In the genomic region with DNA sequence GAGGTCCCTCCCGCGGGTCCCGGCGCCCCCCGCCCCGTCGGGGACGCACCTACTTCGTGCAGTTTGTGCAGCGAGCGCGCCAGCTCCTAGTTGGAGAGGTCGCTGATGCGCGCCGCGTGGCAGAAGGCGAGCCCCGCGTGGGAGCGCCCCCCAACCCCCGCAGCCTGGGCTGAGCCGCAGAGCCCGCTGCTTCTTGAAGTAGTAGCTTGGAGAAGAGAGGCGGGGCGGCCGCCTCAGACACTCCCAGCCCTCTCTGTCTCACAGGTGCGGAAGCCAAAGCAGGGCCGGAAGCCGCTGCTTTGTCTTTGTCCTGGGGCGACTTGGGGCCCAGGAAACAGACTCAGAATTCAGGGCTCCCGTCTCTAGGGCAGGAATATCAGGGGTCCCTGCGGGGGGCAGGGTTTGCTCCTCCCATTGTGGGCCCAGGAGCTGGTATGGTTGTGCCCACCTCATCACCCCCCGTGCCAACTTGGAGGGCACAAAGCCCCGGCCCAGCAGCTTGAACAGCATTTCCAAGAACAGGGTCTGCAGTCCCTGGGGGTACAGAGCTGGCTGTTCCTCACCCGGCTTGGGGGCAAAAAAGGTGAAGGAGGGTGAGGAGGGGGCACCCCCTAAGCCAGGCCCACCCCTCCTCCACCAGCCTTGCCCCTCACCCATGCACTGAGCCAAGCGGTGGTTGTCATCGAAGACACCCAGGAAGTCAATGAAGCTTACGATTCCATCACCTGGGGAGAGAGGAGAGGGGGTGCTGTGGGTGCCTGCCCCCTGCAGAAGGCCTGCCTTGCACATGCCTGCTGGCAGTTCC, we compare ENCODE assay signal across 8 cellular contexts. TPM values are rescaled to one million over a fixed set of nuclear protein-coding genes. Genes with fewer than 3 reads are reported as not detected.
DNase-seq lines count a peak whose midpoint lies in the region; ATAC-seq and TF ChIP-seq lines count a peak whose summit lies in the region.

No MANE protein-coding gene starts in this region.

- H3K4me3 ChIP-seq in heart left ventricle (peak overlapping the region; percentile 24 to 63 (median 54)), skeletal muscle satellite cell (ENCODE audit: low read length) (peak overlapping the region; percentile 67)

- peaks cover 0 to 36% (median 6%) of the 10 kb centered on the region in 9 donors for H3K36me3 ChIP-seq in heart left ventricle
- peaks cover 3% of the 10 kb centered on the region for H3K36me3 ChIP-seq in skeletal muscle satellite cell (ENCODE audit: insufficient read depth, low read length)

- TF ChIP-seq POLR2A in heart left ventricle (IDR thresholded peaks at IDR 0.05): no peak

- intact Hi-C loops in heart left ventricle (cut with DNase I): no loop called here

- H3K4me1 ChIP-seq in heart left ventricle: peaks cover 0 to 35% (median 18%) of the 10 kb centered on the region in 12 donors
- H3K4me1 ChIP-seq in skeletal muscle satellite cell (ENCODE audit: control insufficient read depth, insufficient read depth, low read length): peaks cover 20% of the 10 kb centered on the region

- DNase-seq in DMS 273 (lab: John Stamatoyannopoulos, UW; ENCODE audit: unreplicated experiment): peak; percentile 71
- DNase-seq in DMS 273 treated with DMSO at 0.1 percent for 48 hours (lab: John Stamatoyannopoulos, UW): no peak
- peak; percentile 52 for DNase-seq in NOMO-1 treated with DMSO at 0.1 percent for 48 hours (lab: John Stamatoyannopoulos, UW; ENCODE audit: unreplicated experiment)
- peak; percentile 93 for DNase-seq in activated effector memory CD4-positive, alpha-beta T cell treated with anti-CD3 and anti-CD28 coated beads, Interleukin-2, amount 50 U/mL, for 16 hours
- DNase-seq in heart left ventricle: peak in 1 of 5 donors; percentile 41
- DNase-seq in NCI-H1092 treated with DMSO at 0.1 percent for 48 hours (lab: John Stamatoyannopoulos, UW): no peak

- H3K27ac ChIP-seq in heart left ventricle: peak overlapping the region in 8 of 12 donors; percentile 3 to 84 (median 46)

- 26 to 85% (median 35%) methylated on average over 6 to 39 of the region's 39 CpGs for WGBS in heart left ventricle, 4 donors

- peak; percentile 35 for ATAC-seq in HG03039 (IDR thresholded peaks at IDR 0.05; ENCODE audit: unreplicated experiment)
- no peak for ATAC-seq in heart left ventricle

- TF ChIP-seq CTCF in heart left ventricle (IDR thresholded peaks at IDR 0.05): no peak

- no peaks in the 10 kb centered on the region for H3K27me3 ChIP-seq in heart left ventricle
- H3K27me3 ChIP-seq in skeletal muscle satellite cell (ENCODE audit: control insufficient read depth, insufficient read depth, low read length): no peaks in the 10 kb centered on the region

- H3K4me2 ChIP-seq in skeletal muscle satellite cell (ENCODE audit: low read length): peak overlapping the region; percentile 85

- H3K9me3 ChIP-seq in heart left ventricle (no peaks in the 10 kb centered on the region), skeletal muscle satellite cell (replicated peaks; ENCODE audit: low read length) (no peaks in the 10 kb centered on the region)

- peak overlapping the region; percentile 59 for H3K9ac ChIP-seq in skeletal muscle satellite cell (ENCODE audit: low read depth, low read length)

RNA-seq across cellular contexts. Expression of gene SPATA32, which starts 13.6 kb away (rescaled TPM):
- not detected for total RNA-seq in heart left ventricle
- polyA plus RNA-seq in heart left ventricle: not detected
- total RNA-seq in skeletal muscle satellite cell (2012; rRNA removed): not detected in 2 replicates

RNA-seq across cellular contexts. Expression of gene FMNL1, which starts 26.6 kb away (rescaled TPM):
- 10 to 100 TPM in 5 of 9 donors, 1 to 10 TPM in 4; 6.4 to 52.8 (median 10.3) TPM for total RNA-seq in heart left ventricle
- polyA plus RNA-seq in heart left ventricle: 1 to 10 TPM; 5.4 to 7.8 TPM
- total RNA-seq in skeletal muscle satellite cell (2012; rRNA removed): 3.3 and 6.3 TPM in 2 replicates

Comparison
In these comparisons a context has a peak if more than half of its experiments do, and no peak if none do; other contexts are left out.
1. DNase-seq: peak in DMS 273 (single experiment), NOMO-1 treated with DMSO at 0.1 percent for 48 hours (single experiment) and activated effector memory CD4-positive, alpha-beta T cell treated with anti-CD3 and anti-CD28 coated beads, Interleukin-2, amount 50 U/mL, for 16 hours (single experiment); none in DMS 273 treated with DMSO at 0.1 percent for 48 hours (single experiment) and NCI-H1092 treated with DMSO at 0.1 percent for 48 hours (single experiment).